In the genomic region with DNA sequence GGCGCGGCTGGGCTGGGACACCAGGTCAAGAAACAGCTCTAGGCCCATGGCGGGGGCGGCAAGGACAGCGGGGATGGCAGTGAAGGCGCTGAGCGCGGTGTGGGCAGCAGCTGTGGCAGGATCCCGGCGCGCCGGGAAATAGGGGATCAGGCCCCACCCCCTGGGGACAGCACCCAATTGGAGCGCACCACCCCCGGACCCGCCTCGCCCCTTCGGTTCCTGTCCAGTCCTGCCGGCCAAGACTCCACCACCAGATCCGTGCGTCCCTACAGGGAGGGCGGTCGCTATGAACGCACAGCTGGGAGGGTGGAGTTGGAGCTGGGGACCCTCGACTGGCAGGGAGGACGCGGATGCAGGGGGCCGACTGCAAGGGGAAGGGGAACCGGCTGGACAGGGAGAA, we compare ENCODE assay signal across 10 cellular contexts. TPM values are rescaled to one million over a fixed set of nuclear protein-coding genes. Genes with fewer than 3 reads are reported as not detected.
A peak's percentile ranks its signal among the peaks of the same experiment; 100 is the strongest.
DNase-seq lines count a peak whose midpoint lies in the region; ATAC-seq, FAIRE-seq and TF ChIP-seq lines count a peak whose summit lies in the region.
"Not testable (repeated sequence)": the region's sequence is repeated elsewhere in the genome, so short reads cannot be mapped to it uniquely, and the experiment has no call there.
"Had no signal": no experiment of that assay in that cellular context is flagged by ENCODE, and none has a peak within 500 bp of the region (broad histone marks: within the 10 kb centered on the region; RNA-seq: fewer than 3 reads in every experiment).

Gene GSTT2B (minus strand): TSS at position 112 of the 400 bp plus-strand sequence. CDS start 64 bp downstream, at position 48.

- H3K4me3 ChIP-seq in AG04450 (ENCODE audit: low read depth, low read length) (peak within 1 kb of the TSS; percentile 51), SK-N-SH (ENCODE audit: low read depth in 2 of 2, low read length in 1 of 2) (peak within 1 kb of the TSS in 1 of 2 experiments; percentile 36; a peak in 2 of 4 replicates)
- H3K4me3 ChIP-seq in keratinocyte (ENCODE audit: control insufficient read depth in 2 of 3, extremely low read depth in 1 of 3, insufficient read depth in 2 of 3, low read depth in 1 of 3, low read length in 3 of 3); thymus (ENCODE audit: low read length): not testable (repeated sequence)

- TF ChIP-seq EP300 in SK-N-SH (IDR thresholded peaks at IDR 0.05; ENCODE audit: borderline replicate concordance in 1 of 2, low read depth in 1 of 2, low read length in 1 of 2), result not testable (repeated sequence)

- not testable (repeated sequence) for H3K9me1 ChIP-seq in keratinocyte (ENCODE audit: control insufficient read depth, extremely low read depth, insufficient read depth, low read length)

- not testable (repeated sequence) for H2AFZ ChIP-seq in SK-N-SH (ENCODE audit: low read depth); keratinocyte (ENCODE audit: control insufficient read depth, low read length)

- FAIRE-seq in HTR-8/SVneo (lab: Jason Lieb, UNC), result peak; percentile 94
- peak; percentile 83 for FAIRE-seq in keratinocyte (lab: Jason Lieb, UNC)

- H3K4me1 Mint-ChIP-seq in MCF 10A (ENCODE audit: insufficient read depth, unreplicated experiment), result not testable (repeated sequence)

- not testable (repeated sequence) for H3K9me3 ChIP-seq in AG04450 (ENCODE audit: control insufficient read depth, insufficient read depth, low read length); SK-N-SH; keratinocyte (ENCODE audit: control insufficient read depth, low read depth, low read length); thymus (ENCODE audit: control insufficient read depth)

- peak within 1 kb of the TSS; percentile 62; the same call in 1 of the 2 replicates for H3K4me2 ChIP-seq in SK-N-SH
- H3K4me2 ChIP-seq in keratinocyte (ENCODE audit: control insufficient read depth, extremely low read depth, insufficient read depth, low read depth, low read length), result peak within 1 kb of the TSS; percentile 41

- H4K20me1 ChIP-seq in SK-N-SH (ENCODE audit: insufficient read depth); keratinocyte (ENCODE audit: control insufficient read depth, extremely low read depth, insufficient read depth, low read length): not testable (repeated sequence)

- not testable (repeated sequence) for H3K9me3 Mint-ChIP-seq in MCF 10A (ENCODE audit: unreplicated experiment)

- BruUV-seq in MCF 10A (replicated peaks; lab: Mats Ljungman, UMichigan), result not testable (repeated sequence)

- POLR2A ChIA-PET in AG04450 (lab: Yijun Ruan, JAX); SK-N-SH (lab: Yijun Ruan, JAX); MCF 10A (lab: Yijun Ruan, JAX): not testable (repeated sequence)

- not testable (repeated sequence) for TF ChIP-seq RAD21 in SK-N-SH (IDR thresholded peaks at IDR 0.05; ENCODE audit: low read length)

- peak; percentile 88 for ATAC-seq in omental fat pad (ENCODE audit: low FRiP score)

- H3K36me3 Mint-ChIP-seq in MCF 10A (ENCODE audit: insufficient read depth, unreplicated experiment), result not testable (repeated sequence)

- not testable (repeated sequence) for DNase-seq in AG04450 (ENCODE audit: low read depth, low spot score); HTR-8/SVneo (ENCODE audit: insufficient read length, low spot score); SK-N-SH; MCF 10A (ENCODE audit: unreplicated experiment); glomerular endothelial cell (ENCODE audit: extremely low read depth, low read depth, low spot score); keratinocyte (ENCODE audit: low read depth, low spot score); omental fat pad (ENCODE audit: low spot score)

- not testable (repeated sequence) for H3F3A ChIP-seq in SK-N-SH (replicated peaks; ENCODE audit: insufficient read depth)

- H3K4me1 ChIP-seq in SK-N-SH (ENCODE audit: control insufficient read depth in 1 of 2, insufficient read depth in 2 of 2, low read depth in 1 of 2, low read length in 1 of 2); keratinocyte (ENCODE audit: control insufficient read depth, extremely low read depth, insufficient read depth, low read length); thymus (ENCODE audit: control insufficient read depth, insufficient read depth, low read length): not testable (repeated sequence)

- not testable (repeated sequence) for H3K27me3 Mint-ChIP-seq in MCF 10A (ENCODE audit: insufficient read depth, unreplicated experiment)

- not testable (repeated sequence) for H3K9me2 ChIP-seq in SK-N-SH

- intact Hi-C loops in MCF 10A (cut with micrococcal nuclease), result not testable (repeated sequence)

- peak within 1 kb of the TSS; percentile 54 for H3K4me3 Mint-ChIP-seq in MCF 10A (ENCODE audit: unreplicated experiment)

- not testable (repeated sequence) for H3K27ac Mint-ChIP-seq in MCF 10A (ENCODE audit: low read depth, unreplicated experiment)

- not testable (repeated sequence) for H3K79me2 ChIP-seq in SK-N-SH (ENCODE audit: insufficient read depth); keratinocyte (ENCODE audit: control insufficient read depth, insufficient read depth, low read length)

- not testable (repeated sequence) for H3K9ac ChIP-seq in SK-N-SH; keratinocyte (ENCODE audit: control insufficient read depth, extremely low read depth, insufficient read depth, low read length)

- dilution Hi-C loops in keratinocyte (cut with MboI; ENCODE audit: extremely low pct_ligation_motif_present, low sequenced_read_pairs), result not testable (repeated sequence)

- H3K27ac ChIP-seq in AG04450 (ENCODE audit: low read depth, low read length); SK-N-SH (ENCODE audit: low read depth in 2 of 2, low read length in 1 of 2); keratinocyte (ENCODE audit: control insufficient read depth, insufficient read depth, low read length); thymus (ENCODE audit: low read depth): not testable (repeated sequence)

- TF ChIP-seq CTCF in AG04450 (IDR thresholded peaks at IDR 0.05; ENCODE audit: low read depth, low read length); SK-N-SH (IDR thresholded peaks at IDR 0.05); MCF 10A (IDR thresholded peaks at IDR 0.05; ENCODE audit: unreplicated experiment); keratinocyte (optimal IDR thresholded peaks at IDR 0.05 in 1 of 3, IDR thresholded peaks at IDR 0.05 in 1 of 3, conservative IDR thresholded peaks at IDR 0.05 in 1 of 3; ENCODE audit: extremely low read depth in 1 of 3, insufficient read depth in 2 of 3, low read length in 3 of 3); omental fat pad (IDR thresholded peaks at IDR 0.05): not testable (repeated sequence)

- H3K36me3 ChIP-seq in SK-N-SH (replicated peaks in 1 of 2; ENCODE audit: control insufficient read depth in 1 of 2, insufficient read depth in 2 of 2, low read length in 1 of 2); keratinocyte (ENCODE audit: control insufficient read depth in 2 of 2, extremely low read depth in 1 of 2, insufficient read depth in 2 of 2, low read length in 2 of 2); thymus (ENCODE audit: control insufficient read depth, insufficient read depth): not testable (repeated sequence)

- no CpG with 5 or more reads among the region's 28 CpGs for WGBS in SK-N-SH (ENCODE audit: low lambda C conversion rate)
- no CpG with 5 or more reads among the region's 28 CpGs for WGBS in thymus

- CTCF ChIA-PET in AG04450 (lab: Charles Lee); SK-N-SH (lab: Yijun Ruan, JAX); MCF 10A (lab: Yijun Ruan, JAX): not testable (repeated sequence)

- H3K27me3 ChIP-seq in AG04450 (ENCODE audit: control insufficient read depth, insufficient read depth, low read length); SK-N-SH (ENCODE audit: insufficient read depth); keratinocyte (ENCODE audit: control insufficient read depth, extremely low read depth, insufficient read depth, low read length); thymus (ENCODE audit: control insufficient read depth, insufficient read depth): not testable (repeated sequence)

RNA-seq across cellular contexts. Expression of gene GSTT2B, which starts in this region (rescaled TPM):
- polyA plus RNA-seq in AG04450 (2011; rRNA removed) (33.1 and 39.7 TPM in 2 replicates), SK-N-SH (2012; rRNA removed) (32.2 and 32.8 TPM in 2 replicates), keratinocyte (15.5 to 22.2 TPM (median 17.9 TPM) in 3 replicates), thymus (12.8 TPM)
- 18.5 and 22.8 TPM in 2 replicates for polyA minus RNA-seq in AG04450 (2011; rRNA and poly(A)+ RNA removed)
- 15.7 and 22.7 TPM in 2 replicates for polyA plus RNA-seq in SK-N-SH (2012; cell fraction: cytosol; rRNA removed)
- 61.2 and 64.8 TPM in 2 replicates for polyA plus RNA-seq in SK-N-SH (2012; cell fraction: nucleus; rRNA removed)
- total RNA-seq in MCF 10A (2022) (15.6 and 22.7 TPM in 2 replicates), glomerular endothelial cell (3.0 and 20.1 TPM in 2 replicates), omental fat pad (1 to 10 TPM in 3 of 4 donors, under 1 TPM in 1; 0.95 to 7.7 (median 3.3) TPM)
- polyA plus RNA-seq in keratinocyte (2011; ENCODE audit: low read depth), result 6.8 TPM
- 11.9 and 18.9 TPM in 2 replicates for polyA plus RNA-seq in keratinocyte (2011; cell fraction: cytosol; rRNA removed)
- 15.7 and 18.2 TPM in 2 replicates for polyA plus RNA-seq in keratinocyte (2011; cell fraction: nucleus; rRNA removed)
- 15.9 and 22.8 TPM in 2 replicates for polyA plus RNA-seq in keratinocyte (2012; ENCODE audit: low replicate concordance)
- 7.6 to 14.0 TPM (median 10.1 TPM) in 3 replicates for polyA minus RNA-seq in keratinocyte
- polyA minus RNA-seq in keratinocyte (2011; cell fraction: cytosol; rRNA and poly(A)+ RNA removed), result 8.6 TPM
- 3.0 and 3.6 TPM in 2 replicates for polyA minus RNA-seq in keratinocyte (2011; cell fraction: nucleus; rRNA and poly(A)+ RNA removed)
- total RNA-seq: activated CD4-positive, alpha-beta T cell treated with anti-CD3 and anti-CD28 coated beads, Interleukin-2, amount 10 ng/mL, durations not matched to agents 7 days and 5 days; naive thymus-derived CD8-positive, alpha-beta T cell had no signal
- polyA plus RNA-seq: naive thymus-derived CD8-positive, alpha-beta T cell had no signal
